Comparison of ENCODE assay signal across 15 cellular contexts in genomic region chr15:90203473-90203872, GRCh38. TPM values are rescaled to one million over a fixed set of nuclear protein-coding genes. Genes with fewer than 3 reads are reported as not detected.
A peak's percentile ranks its signal among the peaks of the same experiment; 100 is the strongest.
DNase-seq lines count a peak whose midpoint lies in the region; ATAC-seq, FAIRE-seq and TF ChIP-seq lines count a peak whose summit lies in the region.
"Had no signal": no experiment of that assay in that cellular context is flagged by ENCODE, and none has a peak within 500 bp of the region (broad histone marks: within the 10 kb centered on the region; RNA-seq: fewer than 3 reads in every experiment).

No MANE protein-coding gene starts in this region.

- H3K27ac ChIP-seq in HCT116 (ENCODE audit: low read depth, low read length), result no peak overlapping the region
- no peak overlapping the region for H3K27ac ChIP-seq in kidney (ENCODE audit: low read depth in 2 of 2, low read length in 2 of 2)
- peak overlapping the region in 3 of 8 donors; percentile 37 to 94 (median 93) for H3K27ac ChIP-seq in spleen
- H3K27ac ChIP-seq: brain microvascular endothelial cell, left ventricle myocardium inferior, SJSA1 had no signal

- no peak for ATAC-seq in HCT116

- POLR2A ChIA-PET in HCT116 (lab: Charles Lee), result no interaction called here

- TF ChIP-seq POLR2A in HCT116 (IDR thresholded peaks at IDR 0.05; ENCODE audit: borderline replicate concordance, extremely low read depth, insufficient read depth, insufficient read length), result no peak
- no peak for TF ChIP-seq POLR2A in spleen (IDR thresholded peaks at IDR 0.05)

- H4K20me1 ChIP-seq in HCT116 (ENCODE audit: insufficient read depth), result no peaks in the 10 kb centered on the region

- H3K79me2 ChIP-seq in HCT116 (ENCODE audit: insufficient read depth, low read length), result peaks cover 68% of the 10 kb centered on the region

- TF ChIP-seq CTCF in HCT116 (IDR thresholded peaks at IDR 0.05 in 2 of 3, conservative IDR thresholded peaks at IDR 0.05 in 1 of 3; ENCODE audit: borderline replicate concordance in 1 of 3, insufficient read depth in 1 of 3, low read depth in 2 of 3, low read length in 2 of 3) (no peak), bronchial epithelial cell (IDR thresholded peaks at IDR 0.05; ENCODE audit: insufficient read depth, low read length, severe bottlenecking) (no peak), kidney (IDR thresholded peaks at IDR 0.05; ENCODE audit: borderline replicate concordance, extremely low read depth, insufficient read depth) (no peak), spleen (IDR thresholded peaks at IDR 0.05 in 8 of 11, conservative IDR thresholded peaks at IDR 0.05 in 3 of 11) (no peak), GM20000 (IDR thresholded peaks at IDR 0.05; ENCODE audit: extremely low read depth, missing control alignments) (no peak)

- H3K9ac ChIP-seq in HCT116 (ENCODE audit: low read length) (no peak overlapping the region), kidney (ENCODE audit: low read length in 2 of 2) (no peak overlapping the region)

- TF ChIP-seq RAD21 in HCT116 (IDR thresholded peaks at IDR 0.05; ENCODE audit: low read depth), result no peak

- no peaks in the 10 kb centered on the region for H3K27me3 ChIP-seq in HCT116 (ENCODE audit: insufficient read depth, low read length)
- no peaks in the 10 kb centered on the region for H3K27me3 ChIP-seq in bronchial epithelial cell (ENCODE audit: control insufficient read depth, insufficient read depth, low read length)
- H3K27me3 ChIP-seq in spleen (replicated peaks in 1 of 7), result no peaks in the 10 kb centered on the region
- H3K27me3 ChIP-seq: brain microvascular endothelial cell, SJSA1 had no signal

- H3K9me3 ChIP-seq in HCT116 (ENCODE audit: control insufficient read depth in 1 of 2, insufficient read depth in 1 of 2, low read depth in 1 of 2, low read length in 2 of 2) (no peaks in the 10 kb centered on the region), kidney (ENCODE audit: control insufficient read depth in 1 of 2, low read length in 2 of 2) (no peaks in the 10 kb centered on the region), spleen (no peaks in the 10 kb centered on the region)
- H3K9me3 ChIP-seq: left ventricle myocardium inferior, prostate gland, SJSA1 had no signal

- DNase-seq in HCT116 (ENCODE audit: low read depth, low spot score) (no peak), bronchial epithelial cell (ENCODE audit: low read depth) (no peak), kidney (peak; percentile 38), spleen (peak; percentile 57), GM20000 (ENCODE audit: low spot score) (no peak), T-helper 1 cell (no peak)
- DNase-seq in activated CD8-positive, alpha-beta memory T cell treated with anti-CD3 and anti-CD28 coated beads, Interleukin-2, amount 50 U/mL, for 48 hours, result no peak
- DNase-seq: activated CD4-positive, alpha-beta T cell treated with anti-CD3 and anti-CD28 coated beads for 48 hours; activated T-cell treated with anti-CD3 and anti-CD28 coated beads, Interleukin-2, amount 50 U/mL, for 1 hour; brain microvascular endothelial cell; HCEC 1CT; left ventricle myocardium inferior; NCI-H187 had no signal

- RAD21 ChIA-PET in HCT116 (lab: Charles Lee; ENCODE audit: low non-redundant PET in 1 of 2, low total read pairs in 2 of 2, uncharacterized antibody in 2 of 2, unreplicated experiment in 2 of 2), result no interaction called here

- H3K4me2 ChIP-seq in HCT116 (ENCODE audit: low read length), result peak overlapping the region; percentile 94; the same call in 1 of the 2 replicates

- H2AFZ ChIP-seq in HCT116 (ENCODE audit: low read depth, low read length, poor library complexity, severe bottlenecking), result no peak overlapping the region

- H3K9me2 ChIP-seq in HCT116 (ENCODE audit: insufficient read depth), result no peaks in the 10 kb centered on the region

- CTCF ChIA-PET in HCT116 (lab: Charles Lee), result interaction anchor here (1.3 kb wide), 1 partner anchor 11 kb away, joined by 6 read pairs; no protein-coding TSS in a partner anchor

- WGBS in spleen, 5 donors, result 96 to 98% (median 97%) methylated on average over 4 to 7 of the region's 7 CpGs

- no TSS peak for BruUV-seq in HCT116 (replicated peaks; lab: Mats Ljungman, UMichigan)

- FAIRE-seq in bronchial epithelial cell (lab: Jason Lieb, UNC) (no peak), kidney (lab: Jason Lieb, UNC) (no peak)

- peaks cover 15 to 63% of the 10 kb centered on the region in 2 experiments; a peak in 3 of 4 replicates for H3K4me1 ChIP-seq in HCT116 (ENCODE audit: control insufficient read depth in 1 of 2, insufficient read depth in 2 of 2, low read length in 2 of 2)
- H3K4me1 ChIP-seq in kidney (ENCODE audit: control insufficient read depth in 1 of 2, insufficient read depth in 1 of 2, low read depth in 1 of 2, low read length in 2 of 2), result peaks cover 11 to 15% of the 10 kb centered on the region in 2 donors
- peaks cover 30 to 97% (median 77%) of the 10 kb centered on the region in 6 donors for H3K4me1 ChIP-seq in spleen

- intact Hi-C loops in HCT116 (cut with micrococcal nuclease) (no loop called here), kidney (cut with DNase I) (no loop called here), spleen (cut with DNase I; ENCODE audit: low total_unique reads) (no loop called here)

- H3K4me3 ChIP-seq in HCT116 (replicated peaks in 1 of 2; ENCODE audit: low read depth in 1 of 2, low read length in 2 of 2) (peak overlapping the region; percentile 4 to 97; a peak in 2 of 4 replicates), bronchial epithelial cell (ENCODE audit: low read depth, low read length) (peak overlapping the region; percentile 91), kidney (ENCODE audit: low read length in 2 of 2) (peak overlapping the region in 1 of 2 donors; percentile 75), spleen (peak overlapping the region in 2 of 8 donors; percentile 90 to 95)
- H3K4me3 ChIP-seq: left ventricle myocardium inferior, SJSA1 had no signal

- H3K36me3 ChIP-seq in HCT116 (ENCODE audit: control insufficient read depth in 1 of 2, insufficient read depth in 2 of 2, low read length in 2 of 2) (peaks cover 2 to 21% of the 10 kb centered on the region in 2 experiments; a peak in 3 of 4 replicates), bronchial epithelial cell (ENCODE audit: control insufficient read depth, insufficient read depth, low read length) (peaks cover 28% of the 10 kb centered on the region), kidney (ENCODE audit: control insufficient read depth in 1 of 2, insufficient read depth in 2 of 2, low read length in 2 of 2) (peaks cover 2 to 4% of the 10 kb centered on the region in 2 donors), spleen (peaks cover 0 to 54% (median 8%) of the 10 kb centered on the region in 6 donors)
- H3K36me3 ChIP-seq: brain microvascular endothelial cell, left ventricle myocardium inferior, prostate gland had no signal

TF ChIP-seq in HCT116, 20 proteins besides CTCF, POLR2A, EP300 and RAD21:
- TF ChIP-seq MAX (IDR thresholded peaks at IDR 0.05) (no peak), CEBPB (IDR thresholded peaks at IDR 0.05; ENCODE audit: low read depth) (no peak), SRF (IDR thresholded peaks at IDR 0.05; ENCODE audit: low read depth) (no peak), POLR2AphosphoS5 (IDR thresholded peaks at IDR 0.05; ENCODE audit: low read depth, low read length) (peak; percentile 29; the same call in 1 of the 2 replicates), ZFX (IDR thresholded peaks at IDR 0.05) (no peak)

RNA-seq across cellular contexts. Expression of gene SEMA4B, which starts 2.3 kb away (rescaled TPM):
- total RNA-seq in HCT116 (2021; ENCODE audit: unreplicated experiment) (98.6 TPM), bronchial epithelial cell (90.6 and 156 TPM in 2 replicates), kidney (190 TPM), spleen (10 to 100 TPM; 57.7 to 90.0 (median 77.0) TPM)
- polyA plus RNA-seq in HCT116 (2012), result 180 and 260 TPM in 2 replicates
- polyA plus RNA-seq in kidney (ENCODE audit: insufficient read depth, low read depth, low replicate concordance) (28.7 TPM), spleen (10 to 100 TPM; 16.4 to 25.0 (median 16.7) TPM)

RNA-seq across cellular contexts. Expression of gene CIB1, which starts 30.3 kb away (rescaled TPM):
- total RNA-seq in HCT116 (2021; ENCODE audit: unreplicated experiment) (92.7 TPM), bronchial epithelial cell (41.1 and 50.2 TPM in 2 replicates), kidney (158 TPM), spleen (10 to 100 TPM; 31.7 to 83.2 (median 77.3) TPM)
- polyA plus RNA-seq in HCT116 (2012), result 261 and 304 TPM in 2 replicates
- polyA plus RNA-seq in kidney (ENCODE audit: insufficient read depth, low read depth, low replicate concordance) (321 TPM), spleen (100 to 1,000 TPM; 166 to 247 (median 212) TPM)

RNA-seq across cellular contexts. Expression of gene GDPGP1, which starts 30.5 kb away (rescaled TPM):
- total RNA-seq in HCT116 (2021; ENCODE audit: unreplicated experiment), result 15.4 TPM
- polyA plus RNA-seq in HCT116 (2012), result 8.6 and 12.6 TPM in 2 replicates
- 2.0 and 2.9 TPM in 2 replicates for total RNA-seq in bronchial epithelial cell
- total RNA-seq in kidney, result 15.3 TPM
- polyA plus RNA-seq in kidney (ENCODE audit: insufficient read depth, low read depth, low replicate concordance), result 4.8 TPM
- total RNA-seq in spleen, result 10 to 100 TPM in 3 of 7 donors, 1 to 10 TPM in 4; 7.3 to 13.4 (median 9.9) TPM
- 1 to 10 TPM; 1.9 to 4.3 (median 3.2) TPM for polyA plus RNA-seq in spleen

RNA-seq across cellular contexts. Expression of gene TTLL13, which starts 45.9 kb away (rescaled TPM):
- total RNA-seq in HCT116 (2021; ENCODE audit: unreplicated experiment) (1.0 TPM), bronchial epithelial cell (under 0.01 TPM in 2 replicates), kidney (0.54 TPM), spleen (1 to 10 TPM in 1 of 7 donors, under 1 TPM in 3, not detected in 3; 0.14 to 1.8 (median 0.35) TPM)
- 0.95 and 1.8 TPM in 2 replicates for polyA plus RNA-seq in HCT116 (2012)
- polyA plus RNA-seq in kidney (ENCODE audit: insufficient read depth, low read depth, low replicate concordance) (0.88 TPM), spleen (under 1 TPM; 0.03 to 0.17 (median 0.10) TPM)
- total RNA-seq: SJSA1 had no signal

Comparison
In these comparisons a context has a peak if more than half of its experiments do, and no peak if none do; other contexts are left out.
1. DNase-seq: peak in kidney (single experiment) and spleen (single experiment); none in HCT116 (single experiment), bronchial epithelial cell (single experiment), GM20000 (single experiment), T-helper 1 cell (0 of 5) and activated CD8-positive, alpha-beta memory T cell treated with anti-CD3 and anti-CD28 coated beads, Interleukin-2, amount 50 U/mL, for 48 hours (single experiment).